7 cellular contexts compared by ENCODE assay signal in genomic region chr1:202926578-202927491, GRCh38.
DNase-seq lines count a peak whose midpoint lies in the region; ATAC-seq lines count a peak whose summit lies in the region.

TSS of gene KLHL12 (minus strand) at chr1:202927234. CDS start at chr1:202925162, 2,072 bp downstream.

- DNase-seq in NCI-H2081 (lab: John Stamatoyannopoulos, UW) (peak; percentile 98 to 99), T1000 (lab: John Stamatoyannopoulos, UW) (peak; percentile 96), astrocyte of the hippocampus (ENCODE audit: low read depth, low spot score) (peak; percentile 99), hippocampal formation (lab: John Stamatoyannopoulos, UW) (peak; percentile 89 to 93), retina (peak; percentile 99)

- peak; percentile 92 for ATAC-seq in GM18511 (IDR thresholded peaks at IDR 0.05; ENCODE audit: unreplicated experiment)
- peak; percentile 87 for ATAC-seq in HG03039 (IDR thresholded peaks at IDR 0.05; ENCODE audit: unreplicated experiment)

Comparison
In these comparisons a context has a peak if more than half of its experiments do, and no peak if none do; other contexts are left out.
1. Peak in every context shown above with its lines: DNase-seq and ATAC-seq.